Comparison of ENCODE assay signal across 10 cellular contexts in genomic region chr1:11571906-11572616, GRCh38.
DNase-seq lines count a peak whose midpoint lies in the region; ATAC-seq and TF ChIP-seq lines count a peak whose summit lies in the region.
"Had no signal": no experiment of that assay in that cellular context is flagged by ENCODE, and none has a peak within 500 bp of the region (broad histone marks: within the 10 kb centered on the region; RNA-seq: fewer than 3 reads in every experiment).

No MANE protein-coding gene starts in this region.

- H3K27me3 ChIP-seq in endodermal cell (ENCODE audit: control insufficient read depth, insufficient read depth, low read length, poor library complexity, severe bottlenecking), result no peaks in the 10 kb centered on the region

- no peak overlapping the region for H3K27ac ChIP-seq in endodermal cell (ENCODE audit: low read depth, low read length)

- H3K9me3 ChIP-seq in endodermal cell (ENCODE audit: control insufficient read depth, low read length), result no peaks in the 10 kb centered on the region
- H3K9me3 ChIP-seq: HAP-1 had no signal

- H3K4me3 Mint-ChIP-seq in endodermal cell (no peak overlapping the region), type B pancreatic cell (no peak overlapping the region)
- H3K4me3 Mint-ChIP-seq: T-helper 1 cell treated with Interleukin-12 subunit alpha and Interleukin-12 subunit beta and Interleukin-4 antibody, amounts not matched to agents 30 μg/mL and 1 μg/mL, for 36 hours had no signal

- peaks cover 4% of the 10 kb centered on the region for H3K4me1 ChIP-seq in endodermal cell (ENCODE audit: control insufficient read depth, insufficient read depth, low read length)
- H3K4me1 ChIP-seq: HAP-1 had no signal

- H3K36me3 ChIP-seq in endodermal cell (ENCODE audit: control insufficient read depth, insufficient read depth, low read length), result no peaks in the 10 kb centered on the region
- H3K36me3 ChIP-seq: HAP-1 had no signal

- no peak overlapping the region for H3K9ac ChIP-seq in endodermal cell (ENCODE audit: extremely low read depth, low read length, poor library complexity, severe bottlenecking)

- H3K36me3 Mint-ChIP-seq in endodermal cell (ENCODE audit: low read depth) (no peaks in the 10 kb centered on the region), type B pancreatic cell (no peaks in the 10 kb centered on the region)

- no peaks in the 10 kb centered on the region for H3K27me3 Mint-ChIP-seq in endodermal cell (ENCODE audit: insufficient read depth)
- H3K27me3 Mint-ChIP-seq in type B pancreatic cell, result peaks cover 44% of the 10 kb centered on the region

- H3K27ac Mint-ChIP-seq in endodermal cell, result no peak overlapping the region
- no peak overlapping the region for H3K27ac Mint-ChIP-seq in type B pancreatic cell
- H3K27ac Mint-ChIP-seq: T-helper 1 cell treated with Interleukin-12 subunit alpha and Interleukin-12 subunit beta and Interleukin-4 antibody, amounts not matched to agents 30 μg/mL and 1 μg/mL, for 36 hours had no signal

- DNase-seq in stimulated activated CD4-positive, alpha-beta T cell treated with anti-CD3 and anti-CD28 coated beads, Interleukin-2, amount 100 ng/mL, for 48 hours, result peak; percentile 5 to 14
- no peak for DNase-seq in stimulated activated CD4-positive, alpha-beta T cell treated with anti-CD3 and anti-CD28 coated beads, Interleukin-4, amount 100 ng/mL, for 24 hours
- DNase-seq in NCI-H82 treated with DMSO at 0.1 percent for 48 hours (lab: John Stamatoyannopoulos, UW; ENCODE audit: unreplicated experiment), result peak; percentile 16
- DNase-seq in endodermal cell, result peak; percentile 95
- DNase-seq in type B pancreatic cell (ENCODE audit: extremely low spot score, unreplicated experiment), result no peak
- no peak for DNase-seq in HPDE6-E6E7 (ENCODE audit: extremely low spot score)
- no peak for DNase-seq in hepatic stellate cell (ENCODE audit: low spot score)

- no peak overlapping the region for H3K4me3 ChIP-seq in endodermal cell (ENCODE audit: low read length)
- H3K4me3 ChIP-seq: HAP-1 had no signal

- ATAC-seq in GM21390 (IDR thresholded peaks at IDR 0.05; ENCODE audit: unreplicated experiment), result no peak

- peak; percentile 86 for TF ChIP-seq CTCF in endodermal cell (conservative IDR thresholded peaks at IDR 0.05)
- peak; percentile 46 for TF ChIP-seq CTCF in type B pancreatic cell (conservative IDR thresholded peaks at IDR 0.05)

- WGBS in endodermal cell (ENCODE audit: insufficient coverage in 1 of 2, insufficient read length in 1 of 2), 2 experiments, result 57 to 66% methylated on average over 7 to 9 of the region's 9 CpGs

- H3K4me1 Mint-ChIP-seq in endodermal cell (peaks cover 14% of the 10 kb centered on the region), type B pancreatic cell (ENCODE audit: unreplicated experiment) (no peaks in the 10 kb centered on the region)

- H3K9me3 Mint-ChIP-seq in endodermal cell (no peaks in the 10 kb centered on the region), type B pancreatic cell (no peaks in the 10 kb centered on the region)
- H3K9me3 Mint-ChIP-seq: T-helper 1 cell treated with Interleukin-12 subunit alpha and Interleukin-12 subunit beta and Interleukin-4 antibody, amounts not matched to agents 30 μg/mL and 1 μg/mL, for 36 hours had no signal

Comparison
In these comparisons a context has a peak if more than half of its experiments do, and no peak if none do; other contexts are left out.
1. DNase-seq: peak in stimulated activated CD4-positive, alpha-beta T cell treated with anti-CD3 and anti-CD28 coated beads, Interleukin-2, amount 100 ng/mL, for 48 hours (2 of 2), NCI-H82 treated with DMSO at 0.1 percent for 48 hours (single experiment) and endodermal cell (single experiment); none in stimulated activated CD4-positive, alpha-beta T cell treated with anti-CD3 and anti-CD28 coated beads, Interleukin-4, amount 100 ng/mL, for 24 hours (single experiment), type B pancreatic cell (single experiment), HPDE6-E6E7 (single experiment) and hepatic stellate cell (single experiment).